9 cellular contexts compared by ENCODE assay signal in genomic region chr14:51006781-51007211, GRCh38.
DNase-seq lines count a peak whose midpoint lies in the region; ATAC-seq and FAIRE-seq lines count a peak whose summit lies in the region.
"Had no signal": no experiment of that assay in that cellular context is flagged by ENCODE, and none has a peak within 500 bp of the region (broad histone marks: within the 10 kb centered on the region; RNA-seq: fewer than 3 reads in every experiment).

No MANE protein-coding gene starts in this region.

- DNase-seq in A172 (ENCODE audit: low spot score), result peak; percentile 74
- peak; percentile 48 for DNase-seq in HTR-8/SVneo (ENCODE audit: insufficient read length, low spot score)
- DNase-seq in astrocyte of the hippocampus (ENCODE audit: low read depth, low spot score), result peak; percentile 91
- peak; percentile 12 for DNase-seq in left kidney (ENCODE audit: low read depth, low spot score)
- DNase-seq in central memory CD4-positive, alpha-beta T cell, result no peak
- DNase-seq in NCI-H1105 (lab: John Stamatoyannopoulos, UW), result no peak
- DNase-seq: DND-41 had no signal

- peak; percentile 70 for FAIRE-seq in HTR-8/SVneo (lab: Jason Lieb, UNC)

- ATAC-seq in HG03039 (IDR thresholded peaks at IDR 0.05; ENCODE audit: unreplicated experiment) (no peak), GM21619 (IDR thresholded peaks at IDR 0.05; ENCODE audit: unreplicated experiment) (no peak)

Comparison
In these comparisons a context has a peak if more than half of its experiments do, and no peak if none do; other contexts are left out.
1. DNase-seq: peak in A172 (single experiment), HTR-8/SVneo (single experiment), astrocyte of the hippocampus (single experiment) and left kidney (single experiment); none in central memory CD4-positive, alpha-beta T cell (single experiment) and NCI-H1105 (single experiment).